Comparison of ENCODE assay signal across 1 cellular context in the genomic region with DNA sequence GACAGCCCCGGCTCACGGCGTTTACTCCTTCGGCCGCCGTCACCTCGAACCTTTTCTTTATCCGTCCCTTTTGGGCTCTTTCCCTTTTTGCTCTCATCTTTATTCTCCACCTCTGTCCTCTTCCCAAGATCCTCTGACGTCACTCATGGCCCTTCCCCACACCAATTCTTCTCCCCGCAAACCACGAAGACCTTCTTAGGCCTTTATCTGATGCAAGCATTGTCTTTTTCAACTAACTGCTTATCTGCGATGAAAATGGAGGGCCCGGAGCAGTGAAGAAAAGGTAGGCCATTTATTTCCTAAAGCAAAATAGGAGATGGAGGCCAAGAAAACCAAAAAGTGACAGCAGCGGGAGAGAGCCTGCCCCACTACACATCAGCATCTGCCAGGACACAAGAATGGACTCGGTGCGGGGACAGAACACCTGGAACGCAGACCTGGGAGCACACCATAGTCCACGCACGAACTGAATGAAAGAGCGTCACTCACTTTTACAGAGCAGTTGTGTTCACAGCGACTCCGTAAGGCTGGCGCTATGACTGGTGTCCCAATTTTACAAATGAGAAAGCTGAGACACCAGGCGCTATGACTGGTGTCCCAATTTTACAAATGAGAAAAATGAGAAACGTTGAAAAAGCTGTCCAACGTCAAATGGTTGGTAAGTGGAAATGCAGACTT.
TF ChIP-seq lines count a peak whose summit lies in the region.

No MANE protein-coding gene starts in this region.

TF ChIP-seq in H1, 55 proteins besides CTCF, POLR2A, EP300 and RAD21:
- no peak for TF ChIP-seq ATF3 (IDR thresholded peaks at IDR 0.05; ENCODE audit: insufficient read depth, low read depth, low read length)
- TF ChIP-seq ZNF274 (IDR thresholded peaks at IDR 0.05; ENCODE audit: borderline replicate concordance, extremely low read depth, low read length): no peak
- TF ChIP-seq ASH2L (IDR thresholded peaks at IDR 0.05; ENCODE audit: low read length): peak; percentile 55
- 0 out of 2 replicates have a peak, but pooled peaks have one; percentile 2 for TF ChIP-seq SUZ12 (IDR thresholded peaks at IDR 0.05; ENCODE audit: low read length)
- no peak for TF ChIP-seq CTBP2 (IDR thresholded peaks at IDR 0.05; ENCODE audit: borderline replicate concordance, insufficient read depth, insufficient read length, low read length)
- peak; percentile 27 for TF ChIP-seq KDM4A (IDR thresholded peaks at IDR 0.05; ENCODE audit: low read depth, low read length, severe bottlenecking)
- TF ChIP-seq RXRA (IDR thresholded peaks at IDR 0.05; ENCODE audit: insufficient read depth, low read depth, low read length): no peak
